22 cellular contexts compared by ENCODE assay signal in the genomic region with DNA sequence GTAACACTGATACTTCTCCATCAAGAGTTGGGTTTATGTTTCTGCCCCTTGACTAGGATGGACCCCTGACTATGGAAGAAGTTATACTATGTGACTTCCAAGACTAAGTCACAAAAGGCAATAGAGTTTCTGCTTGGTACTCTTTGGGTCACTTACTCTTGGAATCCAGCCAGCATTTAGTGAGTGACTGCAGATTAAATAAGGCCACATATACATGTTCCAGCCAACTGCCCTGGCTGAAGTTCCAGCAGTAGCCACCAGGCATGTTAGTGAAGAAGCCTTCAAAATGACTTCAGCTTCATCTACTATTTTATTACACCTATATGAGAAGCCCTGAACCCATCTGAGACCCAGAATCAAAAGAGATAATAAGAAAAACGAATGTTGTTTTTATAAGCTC.
"Had no signal": no experiment of that assay in that cellular context is flagged by ENCODE, and none has a peak within 500 bp of the region (broad histone marks: within the 10 kb centered on the region; RNA-seq: fewer than 3 reads in every experiment).

No MANE protein-coding gene starts in this region.

- DNase-seq: activated B cell treated with CpG ODN at 0.5 μM for 24 hours; activated CD4-positive, alpha-beta T cell treated with anti-CD3 and anti-CD28 coated beads, Interleukin-2, amount 10 ng/mL, durations not matched to agents 24 days and 14 days; activated CD8-positive, alpha-beta memory T cell treated with anti-CD3 and anti-CD28 coated beads, Interleukin-2, amount 50 U/mL, for 4 hours; activated CD8-positive, alpha-beta T cell treated with anti-CD3 and anti-CD28 coated beads, Interleukin-2, amount 10 ng/mL, durations not matched to agents 7 days and 5 days; activated gamma-delta T cell; activated T-cell treated with anti-CD3 and anti-CD28 coated beads, Interleukin-2, amount 50 U/mL, for 48 hours; amniotic stem cell; body of pancreas; central memory CD4-positive, alpha-beta T cell; colonic mucosa; foreskin melanocyte; head of caudate nucleus; kidney glomerular epithelial cell; naive B cell; stimulated activated CD4-positive, alpha-beta T cell treated with anti-CD3 and anti-CD28 coated beads, Interleukin-2, amount 100 ng/mL, for 48 hours; stimulated activated naive B cell treated with anti-CD40 and anti-IgM and Interleukin-4, amounts not matched to agents 10 μg/mL and 1 μg/mL and 100 μg/mL, for 72 hours; tibial artery; uterus had no signal

- H3K4me1 ChIP-seq: body of pancreas, colonic mucosa, tibial artery, uterus had no signal

- H3K27ac Mint-ChIP-seq: activated B cell treated with CpG ODN at 0.5 μM for 24 hours; activated CD4-positive, alpha-beta T cell treated with anti-CD3 and anti-CD28 coated beads, Interleukin-2, amount 10 ng/mL, durations not matched to agents 24 days and 14 days; activated CD8-positive, alpha-beta T cell treated with anti-CD3 and anti-CD28 coated beads, Interleukin-2, amount 10 ng/mL, durations not matched to agents 7 days and 5 days; activated naive CD4-positive, alpha-beta T cell treated with anti-CD3 and anti-CD28 coated beads, Interleukin-2, amount 50 U/mL, for 72 hours; naive B cell; stimulated activated naive B cell treated with anti-CD40 and anti-IgM and Interleukin-4, amounts not matched to agents 10 μg/mL and 1 μg/mL and 100 μg/mL, for 72 hours had no signal

- H3K9me3 Mint-ChIP-seq: activated B cell treated with CpG ODN at 0.5 μM for 24 hours; activated CD4-positive, alpha-beta T cell treated with anti-CD3 and anti-CD28 coated beads, Interleukin-2, amount 10 ng/mL, durations not matched to agents 24 days and 14 days; activated naive CD4-positive, alpha-beta T cell treated with anti-CD3 and anti-CD28 coated beads, Interleukin-2, amount 50 U/mL, for 72 hours; stimulated activated naive B cell treated with anti-CD40 and anti-IgM and Interleukin-4, amounts not matched to agents 10 μg/mL and 1 μg/mL and 100 μg/mL, for 72 hours had no signal

- H3K4me3 ChIP-seq: body of pancreas, colonic mucosa, lung, tibial artery, uterus had no signal

- H3K36me3 ChIP-seq: colonic mucosa, neutrophil, tibial artery, uterus had no signal

- H3K4me3 Mint-ChIP-seq: activated B cell treated with CpG ODN at 0.5 μM for 24 hours; activated CD4-positive, alpha-beta T cell treated with anti-CD3 and anti-CD28 coated beads, Interleukin-2, amount 10 ng/mL, durations not matched to agents 24 days and 14 days; activated CD8-positive, alpha-beta T cell treated with anti-CD3 and anti-CD28 coated beads, Interleukin-2, amount 10 ng/mL, durations not matched to agents 7 days and 5 days; naive B cell; stimulated activated naive B cell treated with anti-CD40 and anti-IgM and Interleukin-4, amounts not matched to agents 10 μg/mL and 1 μg/mL and 100 μg/mL, for 72 hours had no signal

- H3K27me3 Mint-ChIP-seq: activated B cell treated with CpG ODN at 0.5 μM for 24 hours; activated CD4-positive, alpha-beta T cell treated with anti-CD3 and anti-CD28 coated beads, Interleukin-2, amount 10 ng/mL, durations not matched to agents 24 days and 14 days; naive B cell; stimulated activated naive B cell treated with anti-CD40 and anti-IgM and Interleukin-4, amounts not matched to agents 10 μg/mL and 1 μg/mL and 100 μg/mL, for 72 hours had no signal

- H3K36me3 Mint-ChIP-seq: activated naive CD4-positive, alpha-beta T cell treated with anti-CD3 and anti-CD28 coated beads, Interleukin-2, amount 50 U/mL, for 72 hours; naive B cell; stimulated activated naive B cell treated with anti-CD40 and anti-IgM and Interleukin-4, amounts not matched to agents 10 μg/mL and 1 μg/mL and 100 μg/mL, for 72 hours had no signal

- H3K9me3 ChIP-seq: body of pancreas, colonic mucosa, neutrophil, tibial artery, uterus had no signal

- H3K4me1 Mint-ChIP-seq: activated B cell treated with CpG ODN at 0.5 μM for 24 hours; activated CD4-positive, alpha-beta T cell treated with anti-CD3 and anti-CD28 coated beads, Interleukin-2, amount 10 ng/mL, durations not matched to agents 24 days and 14 days; naive B cell; stimulated activated naive B cell treated with anti-CD40 and anti-IgM and Interleukin-4, amounts not matched to agents 10 μg/mL and 1 μg/mL and 100 μg/mL, for 72 hours had no signal

- ATAC-seq: activated CD8-positive, alpha-beta T cell treated with anti-CD3 and anti-CD28 coated beads, Interleukin-2, amount 10 ng/mL, durations not matched to agents 7 days and 5 days; activated naive CD4-positive, alpha-beta T cell treated with anti-CD3 and anti-CD28 coated beads, Interleukin-2, amount 50 U/mL, for 72 hours; body of pancreas; stimulated activated naive B cell treated with anti-CD40 and anti-IgM and Interleukin-4, amounts not matched to agents 10 μg/mL and 1 μg/mL and 100 μg/mL, for 72 hours had no signal

- H3K27me3 ChIP-seq: body of pancreas, colonic mucosa, neutrophil, tibial artery, uterus had no signal

- H3K27ac ChIP-seq: body of pancreas, colonic mucosa, epithelial cell of prostate, neutrophil, tibial artery, uterus had no signal
